1 cellular context compared by ENCODE assay signal in genomic region chr5:50766042-50766441, GRCh38.
TF ChIP-seq lines count a peak whose summit lies in the region.

No MANE protein-coding gene starts in this region.

TF ChIP-seq in GM23338, 12 proteins besides CTCF, POLR2A, EP300 and RAD21 (continued from another document):
- TF ChIP-seq, protein P1, sequence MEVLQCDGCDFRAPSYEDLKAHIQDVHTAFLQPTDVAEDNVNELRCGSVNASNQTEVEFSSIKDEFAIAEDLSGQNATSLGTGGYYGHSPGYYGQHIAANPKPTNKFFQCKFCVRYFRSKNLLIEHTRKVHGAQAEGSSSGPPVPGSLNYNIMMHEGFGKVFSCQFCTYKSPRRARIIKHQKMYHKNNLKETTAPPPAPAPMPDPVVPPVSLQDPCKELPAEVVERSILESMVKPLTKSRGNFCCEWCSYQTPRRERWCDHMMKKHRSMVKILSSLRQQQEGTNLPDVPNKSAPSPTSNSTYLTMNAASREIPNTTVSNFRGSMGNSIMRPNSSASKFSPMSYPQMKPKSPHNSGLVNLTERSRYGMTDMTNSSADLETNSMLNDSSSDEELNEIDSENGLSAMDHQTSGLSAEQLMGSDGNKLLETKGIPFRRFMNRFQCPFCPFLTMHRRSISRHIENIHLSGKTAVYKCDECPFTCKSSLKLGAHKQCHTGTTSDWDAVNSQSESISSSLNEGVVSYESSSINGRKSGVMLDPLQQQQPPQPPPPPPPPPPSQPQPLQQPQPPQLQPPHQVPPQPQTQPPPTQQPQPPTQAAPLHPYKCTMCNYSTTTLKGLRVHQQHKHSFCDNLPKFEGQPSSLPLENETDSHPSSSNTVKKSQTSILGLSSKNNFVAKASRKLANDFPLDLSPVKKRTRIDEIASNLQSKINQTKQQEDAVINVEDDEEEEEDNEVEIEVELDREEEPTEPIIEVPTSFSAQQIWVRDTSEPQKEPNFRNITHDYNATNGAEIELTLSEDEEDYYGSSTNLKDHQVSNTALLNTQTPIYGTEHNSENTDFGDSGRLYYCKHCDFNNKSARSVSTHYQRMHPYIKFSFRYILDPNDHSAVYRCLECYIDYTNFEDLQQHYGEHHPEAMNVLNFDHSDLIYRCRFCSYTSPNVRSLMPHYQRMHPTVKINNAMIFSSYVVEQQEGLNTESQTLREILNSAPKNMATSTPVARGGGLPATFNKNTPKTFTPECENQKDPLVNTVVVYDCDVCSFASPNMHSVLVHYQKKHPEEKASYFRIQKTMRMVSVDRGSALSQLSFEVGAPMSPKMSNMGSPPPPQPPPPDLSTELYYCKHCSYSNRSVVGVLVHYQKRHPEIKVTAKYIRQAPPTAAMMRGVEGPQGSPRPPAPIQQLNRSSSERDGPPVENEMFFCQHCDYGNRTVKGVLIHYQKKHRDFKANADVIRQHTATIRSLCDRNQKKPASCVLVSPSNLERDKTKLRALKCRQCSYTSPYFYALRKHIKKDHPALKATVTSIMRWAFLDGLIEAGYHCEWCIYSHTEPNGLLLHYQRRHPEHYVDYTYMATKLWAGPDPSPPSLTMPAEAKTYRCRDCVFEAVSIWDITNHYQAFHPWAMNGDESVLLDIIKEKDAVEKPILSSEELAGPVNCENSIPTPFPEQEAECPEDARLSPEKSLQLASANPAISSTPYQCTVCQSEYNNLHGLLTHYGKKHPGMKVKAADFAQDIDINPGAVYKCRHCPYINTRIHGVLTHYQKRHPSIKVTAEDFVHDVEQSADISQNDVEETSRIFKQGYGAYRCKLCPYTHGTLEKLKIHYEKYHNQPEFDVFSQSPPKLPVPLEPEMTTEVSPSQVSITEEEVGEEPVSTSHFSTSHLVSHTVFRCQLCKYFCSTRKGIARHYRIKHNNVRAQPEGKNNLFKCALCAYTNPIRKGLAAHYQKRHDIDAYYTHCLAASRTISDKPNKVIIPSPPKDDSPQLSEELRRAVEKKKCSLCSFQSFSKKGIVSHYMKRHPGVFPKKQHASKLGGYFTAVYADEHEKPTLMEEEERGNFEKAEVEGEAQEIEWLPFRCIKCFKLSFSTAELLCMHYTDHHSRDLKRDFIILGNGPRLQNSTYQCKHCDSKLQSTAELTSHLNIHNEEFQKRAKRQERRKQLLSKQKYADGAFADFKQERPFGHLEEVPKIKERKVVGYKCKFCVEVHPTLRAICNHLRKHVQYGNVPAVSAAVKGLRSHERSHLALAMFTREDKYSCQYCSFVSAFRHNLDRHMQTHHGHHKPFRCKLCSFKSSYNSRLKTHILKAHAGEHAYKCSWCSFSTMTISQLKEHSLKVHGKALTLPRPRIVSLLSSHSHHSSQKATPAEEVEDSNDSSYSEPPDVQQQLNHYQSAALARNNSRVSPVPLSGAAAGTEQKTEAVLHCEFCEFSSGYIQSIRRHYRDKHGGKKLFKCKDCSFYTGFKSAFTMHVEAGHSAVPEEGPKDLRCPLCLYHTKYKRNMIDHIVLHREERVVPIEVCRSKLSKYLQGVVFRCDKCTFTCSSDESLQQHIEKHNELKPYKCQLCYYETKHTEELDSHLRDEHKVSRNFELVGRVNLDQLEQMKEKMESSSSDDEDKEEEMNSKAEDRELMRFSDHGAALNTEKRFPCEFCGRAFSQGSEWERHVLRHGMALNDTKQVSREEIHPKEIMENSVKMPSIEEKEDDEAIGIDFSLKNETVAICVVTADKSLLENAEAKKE (CRISPR knock-in tag; IDR thresholded peaks at IDR 0.05), result no peak
- no peak for TF ChIP-seq JUNB (IDR thresholded peaks at IDR 0.05; ENCODE audit: unreplicated experiment)
